7 cellular contexts compared by ENCODE assay signal in genomic region chr7:105017263-105018051, GRCh38. TPM values are rescaled to one million over a fixed set of nuclear protein-coding genes. Genes with fewer than 3 reads are reported as not detected.
DNase-seq lines count a peak whose midpoint lies in the region; ATAC-seq, FAIRE-seq and TF ChIP-seq lines count a peak whose summit lies in the region.

No MANE protein-coding gene starts in this region.

- TF ChIP-seq POLR2A in GM12892 (IDR thresholded peaks at IDR 0.05; ENCODE audit: low read depth, low read length) (no peak), H54 (IDR thresholded peaks at IDR 0.05; ENCODE audit: low read depth, low read length) (no peak)

- DNase-seq in HFFc6 (no peak), T-cell (no peak), foreskin fibroblast (no peak), omental fat pad (ENCODE audit: low spot score) (no peak), GM12892 (ENCODE audit: insufficient read length) (no peak), H54 (ENCODE audit: insufficient read length, low spot score) (no peak)

- TF ChIP-seq CTCF in HFFc6 (IDR thresholded peaks at IDR 0.05) (no peak), foreskin fibroblast (IDR thresholded peaks at IDR 0.05; ENCODE audit: low read depth, low read length) (no peak), omental fat pad (IDR thresholded peaks at IDR 0.05) (no peak)

- POLR2A ChIA-PET in T-cell (lab: Charles Lee): interaction anchor here (0.5 to 14.0 kb wide), 25 partner anchors 8 to 1549 kb away, joined by 3 to 266 read pairs (median 4); no protein-coding TSS in a partner anchor

- H3K9me3 Mint-ChIP-seq in HFFc6 (peaks cover 8% of the 10 kb centered on the region), T-cell (no peaks in the 10 kb centered on the region)
- no peaks in the 10 kb centered on the region for H3K9me3 Mint-ChIP-seq in stimulated activated memory B cell treated with anti-CD40 and anti-IgM and Interleukin-4, amounts not matched to agents 10 μg/mL and 1 μg/mL and 100 μg/mL, for 72 hours

- CTCF ChIA-PET in T-cell (lab: Charles Lee): interaction anchor here (0.5 to 8.8 kb wide), 17 partner anchors 8 to 335 kb away, joined by 3 to 196 read pairs (median 6); no protein-coding TSS in a partner anchor

- peaks cover 26% of the 10 kb centered on the region for H3K36me3 Mint-ChIP-seq in HFFc6 (ENCODE audit: low read depth)
- peaks cover 8% of the 10 kb centered on the region for H3K36me3 Mint-ChIP-seq in T-cell
- peaks cover 23% of the 10 kb centered on the region for H3K36me3 Mint-ChIP-seq in stimulated activated memory B cell treated with anti-CD40 and anti-IgM and Interleukin-4, amounts not matched to agents 10 μg/mL and 1 μg/mL and 100 μg/mL, for 72 hours

- no peak for FAIRE-seq in GM12892 (lab: Jason Lieb, UNC)
- FAIRE-seq in H54 (lab: Jason Lieb, UNC): no peak

- H3K27ac Mint-ChIP-seq in HFFc6 (peak overlapping the region; percentile 100), T-cell (peak overlapping the region; percentile 83 to 84)
- peak overlapping the region; percentile 100 for H3K27ac Mint-ChIP-seq in stimulated activated memory B cell treated with anti-CD40 and anti-IgM and Interleukin-4, amounts not matched to agents 10 μg/mL and 1 μg/mL and 100 μg/mL, for 72 hours

- H3K4me3 Mint-ChIP-seq in HFFc6 (peak overlapping the region; percentile 100), T-cell (peak overlapping the region; percentile 97 to 100 (median 100))
- peak overlapping the region; percentile 96 for H3K4me3 Mint-ChIP-seq in stimulated activated memory B cell treated with anti-CD40 and anti-IgM and Interleukin-4, amounts not matched to agents 10 μg/mL and 1 μg/mL and 100 μg/mL, for 72 hours

- H3K4me1 Mint-ChIP-seq in HFFc6 (ENCODE audit: low read depth) (peaks cover 57% of the 10 kb centered on the region), T-cell (peaks cover 48 to 56% (median 53%) of the 10 kb centered on the region in 3 donors)
- H3K4me1 Mint-ChIP-seq in stimulated activated memory B cell treated with anti-CD40 and anti-IgM and Interleukin-4, amounts not matched to agents 10 μg/mL and 1 μg/mL and 100 μg/mL, for 72 hours: peaks cover 40% of the 10 kb centered on the region

- ATAC-seq in T-cell (replicated peaks in 1 of 4) (no peak), omental fat pad (ENCODE audit: low FRiP score) (no peak)
- no peak for ATAC-seq in stimulated activated memory B cell treated with anti-CD40 and anti-IgM and Interleukin-4, amounts not matched to agents 10 μg/mL and 1 μg/mL and 100 μg/mL, for 72 hours

- H3K27me3 Mint-ChIP-seq in HFFc6 (ENCODE audit: insufficient read depth): peaks cover 10% of the 10 kb centered on the region
- no peaks in the 10 kb centered on the region for H3K27me3 Mint-ChIP-seq in T-cell
- no peaks in the 10 kb centered on the region for H3K27me3 Mint-ChIP-seq in stimulated activated memory B cell treated with anti-CD40 and anti-IgM and Interleukin-4, amounts not matched to agents 10 μg/mL and 1 μg/mL and 100 μg/mL, for 72 hours

- H3K4me3 ChIP-seq in foreskin fibroblast (ENCODE audit: low read depth in 1 of 2, low read length in 2 of 2): peak overlapping the region; percentile 90 to 98

RNA-seq across cellular contexts. Expression of gene KMT2E, which starts 3.5 kb away (rescaled TPM):
- 10 to 100 TPM; 39.7 to 53.4 (median 50.1) TPM for total RNA-seq in HFFc6 (2021; fragmentation: NEBNext Ultra II Directional; extraction: Animal tissue kit (Norgen Biotek cat#: 25700))
- total RNA-seq in T-cell (100 to 1,000 TPM; 164 to 260 (median 169) TPM), omental fat pad (100 to 1,000 TPM in 2 of 4 donors, 10 to 100 TPM in 2; 75.3 to 124 (median 101) TPM)
- 41.5 TPM for polyA plus RNA-seq in GM12892 (2012; ENCODE audit: missing spikeins)
